26 cellular contexts compared by ENCODE assay signal in the genomic region with DNA sequence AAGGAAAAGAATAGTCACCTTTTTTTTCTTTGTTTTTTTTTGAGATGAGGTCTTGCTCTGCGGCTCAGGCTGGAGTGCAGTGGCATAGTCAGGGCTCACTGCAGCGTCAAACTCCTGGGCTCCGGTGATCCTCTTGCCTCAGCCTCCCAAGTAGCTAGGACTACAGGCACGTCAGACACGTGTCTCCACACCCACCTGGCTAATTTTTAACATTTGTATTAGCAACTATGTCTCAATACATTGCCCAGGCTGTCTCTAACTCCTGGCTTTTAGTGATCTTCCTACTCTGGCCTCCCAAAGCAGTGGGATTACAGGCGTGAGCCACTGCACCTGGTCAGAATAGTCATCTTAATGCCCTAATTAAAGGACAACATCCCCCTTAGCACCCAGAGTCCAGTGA.
"Had no signal": no experiment of that assay in that cellular context is flagged by ENCODE, and none has a peak within 500 bp of the region (broad histone marks: within the 10 kb centered on the region; RNA-seq: fewer than 3 reads in every experiment).

No MANE protein-coding gene starts in this region.

- H3K4me3 ChIP-seq: colonic mucosa, gastroesophageal sphincter, heart left ventricle, hepatocyte, left lung, lower lobe of right lung, mucosa of descending colon had no signal

- FAIRE-seq: endometrium, frontal cortex, kidney had no signal

- DNase-seq: cerebellar nuclear complex; colonic mucosa; cortex of kidney; effector CD8-positive, alpha-beta T cell; effector memory CD8-positive, alpha-beta T cell; endodermal cell; erythroblast; foreskin keratinocyte; heart left ventricle; hypothalamus; immature natural killer cell; islet precursor cell; kidney; kidney glomerular epithelial cell; left colon; left lung; left ventricle myocardium superior; lower lobe of right lung; mesenchymal stem cell; mucosa of descending colon had no signal

- H3K9me3 ChIP-seq: colonic mucosa had no signal

- H3K27me3 ChIP-seq: colonic mucosa, foreskin keratinocyte, gastroesophageal sphincter, heart left ventricle, hepatocyte, left lung had no signal

- H3K79me2 ChIP-seq: hepatocyte had no signal

- H3K4me1 ChIP-seq: colonic mucosa had no signal

- H3K27ac ChIP-seq: colonic mucosa, epithelial cell of prostate, foreskin keratinocyte, gastroesophageal sphincter, heart left ventricle, hepatocyte, left lung, lower lobe of right lung had no signal

- H3K36me3 ChIP-seq: colonic mucosa, heart left ventricle had no signal

- ATAC-seq: effector memory CD8-positive, alpha-beta T cell; esophagus mucosa; foreskin keratinocyte; gastroesophageal sphincter; left colon; left lung; left ventricle myocardium superior; lower lobe of right lung; mucosa of descending colon had no signal

- H2AFZ ChIP-seq: hepatocyte had no signal

- H3K4me2 ChIP-seq: hepatocyte had no signal
